In the genomic region with DNA sequence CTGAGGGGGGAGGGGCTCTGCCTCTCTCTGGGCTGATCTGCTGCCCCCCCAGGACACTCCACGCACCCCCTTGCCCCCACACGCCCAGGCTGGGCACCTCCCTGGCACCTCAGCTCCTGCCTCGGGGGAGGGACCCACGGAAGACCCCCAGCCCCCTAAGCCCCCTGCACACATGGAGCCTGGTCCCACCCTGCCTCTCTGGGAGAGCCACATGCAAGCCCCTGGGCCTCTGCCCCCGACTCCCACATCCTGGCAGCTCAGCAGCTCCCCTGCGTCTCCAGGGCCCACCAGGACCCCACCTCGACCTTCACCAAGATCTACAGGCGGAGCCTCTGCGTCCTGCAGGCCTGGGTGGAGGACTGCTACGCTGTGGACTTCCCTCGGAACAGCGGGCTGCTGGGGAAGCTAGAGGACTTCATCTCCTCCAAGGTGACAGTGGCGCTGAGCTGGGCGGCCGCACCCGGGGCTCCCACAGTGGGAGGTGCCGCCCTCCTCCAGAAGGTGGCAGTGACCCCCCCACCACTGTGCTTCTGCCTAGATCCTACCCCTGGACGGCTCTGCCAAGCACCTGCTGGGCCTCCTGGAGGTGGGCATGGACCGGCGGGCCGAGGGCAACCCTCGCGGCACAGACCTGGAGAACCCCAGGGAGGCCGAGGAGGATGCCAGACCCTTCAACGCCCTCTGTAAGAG, we compare ENCODE assay signal across 32 cellular contexts. TPM values are rescaled to one million over a fixed set of nuclear protein-coding genes. Genes with fewer than 3 reads are reported as not detected.
"Had no signal": no experiment of that assay in that cellular context is flagged by ENCODE, and none has a peak within 500 bp of the region (broad histone marks: within the 10 kb centered on the region; RNA-seq: fewer than 3 reads in every experiment).

No MANE protein-coding gene starts in this region.

- H3K36me3 ChIP-seq: Peyer's patch had no signal

- H3K4me3 ChIP-seq: Peyer's patch had no signal

- H3K9me3 ChIP-seq: Peyer's patch had no signal

- H3K27ac ChIP-seq: Peyer's patch, VCaP had no signal

- ATAC-seq: activated naive CD8-positive, alpha-beta T cell treated with anti-CD3 and anti-CD28 coated beads, Interleukin-2, amount 50 U/mL, for 24 hours had no signal

- DNase-seq: activated B cell treated with CpG ODN at 0.5 μM for 24 hours; activated CD4-positive, alpha-beta T cell treated with anti-CD3 and anti-CD28 coated beads for 4 hours; activated CD4-positive, alpha-beta T cell treated with anti-CD3 and anti-CD28 coated beads, Interleukin-2, amount 50 U/mL, for 1 hour; activated CD4-positive, CD25-positive, alpha-beta regulatory T cell treated with anti-CD3 and anti-CD28 coated beads, Interleukin-2, amount 50 U/mL, for 72 hours; activated gamma-delta T cell; activated naive CD4-positive, alpha-beta T cell treated with anti-CD3 and anti-CD28 coated beads for 36 hours; activated naive CD8-positive, alpha-beta T cell treated with anti-CD3 and anti-CD28 coated beads, Interleukin-2, amount 50 U/mL, for 24 hours; activated T-cell treated with anti-CD3 and anti-CD28 coated beads, Interleukin-2, amount 50 U/mL, for 24 hours; anterior cingulate cortex; caudate nucleus; cerebellar nuclear complex; Karpas-422; KBM-7; NCI-H1048; NCI-H1105 treated with DMSO at 0.1 percent for 48 hours; NCI-H1436; NCI-H1694; NCI-H1930; NCI-H2081 treated with DMSO at 0.1 percent for 48 hours; NCI-H345; NCI-H524 treated with DMSO at 0.1 percent for 48 hours; Peyer's patch; RPMI8226; SW 1271; T-helper 1 cell; T-helper 9 cell had no signal

- H3K4me1 ChIP-seq: Peyer's patch had no signal

- H3K27me3 ChIP-seq: Peyer's patch had no signal

RNA-seq across cellular contexts. Expression of gene UTF1, which starts 18.7 kb away (rescaled TPM):
- total RNA-seq: activated B cell treated with CpG ODN at 0.5 μM for 24 hours; activated CD8-positive, alpha-beta T cell treated with anti-CD3 and anti-CD28 coated beads, Interleukin-2, amount 10 ng/mL, durations not matched to agents 7 days and 5 days; activated naive CD4-positive, alpha-beta T cell treated with anti-CD3 and anti-CD28 coated beads for 36 hours; bronchial epithelial cell; MCF 10A; NCI-H460; Peyer's patch had no signal

RNA-seq across cellular contexts. Expression of gene VENTX, which starts 26.4 kb away (rescaled TPM):
- total RNA-seq: activated CD8-positive, alpha-beta T cell treated with anti-CD3 and anti-CD28 coated beads, Interleukin-2, amount 10 ng/mL, durations not matched to agents 7 days and 5 days; activated naive CD4-positive, alpha-beta T cell treated with anti-CD3 and anti-CD28 coated beads for 36 hours; activated T-helper 2 cell treated with anti-CD3 and anti-CD28 coated beads, Interferon-gamma antibody, Interleukin-2, Interleukin-4, amounts not matched to agents 10 μg/mL and 5 μg/mL and 100 μg/mL, durations not matched to agents 14 hours and 24 hours and 36 hours; bronchial epithelial cell; MCF 10A; NCI-H460 had no signal

RNA-seq across cellular contexts. Expression of gene KNDC1, which starts 51.3 kb away (rescaled TPM):
- total RNA-seq: activated naive CD4-positive, alpha-beta T cell treated with anti-CD3 and anti-CD28 coated beads for 36 hours had no signal
